1 cellular context compared by ENCODE assay signal in genomic region chr16:88999457-89000206, GRCh38.
TF ChIP-seq lines count a peak whose summit lies in the region.

No MANE protein-coding gene starts in this region.

TF ChIP-seq in GM23338, 12 proteins besides CTCF, POLR2A, EP300 and RAD21 (continued from another document):
- TF ChIP-seq, protein P1, sequence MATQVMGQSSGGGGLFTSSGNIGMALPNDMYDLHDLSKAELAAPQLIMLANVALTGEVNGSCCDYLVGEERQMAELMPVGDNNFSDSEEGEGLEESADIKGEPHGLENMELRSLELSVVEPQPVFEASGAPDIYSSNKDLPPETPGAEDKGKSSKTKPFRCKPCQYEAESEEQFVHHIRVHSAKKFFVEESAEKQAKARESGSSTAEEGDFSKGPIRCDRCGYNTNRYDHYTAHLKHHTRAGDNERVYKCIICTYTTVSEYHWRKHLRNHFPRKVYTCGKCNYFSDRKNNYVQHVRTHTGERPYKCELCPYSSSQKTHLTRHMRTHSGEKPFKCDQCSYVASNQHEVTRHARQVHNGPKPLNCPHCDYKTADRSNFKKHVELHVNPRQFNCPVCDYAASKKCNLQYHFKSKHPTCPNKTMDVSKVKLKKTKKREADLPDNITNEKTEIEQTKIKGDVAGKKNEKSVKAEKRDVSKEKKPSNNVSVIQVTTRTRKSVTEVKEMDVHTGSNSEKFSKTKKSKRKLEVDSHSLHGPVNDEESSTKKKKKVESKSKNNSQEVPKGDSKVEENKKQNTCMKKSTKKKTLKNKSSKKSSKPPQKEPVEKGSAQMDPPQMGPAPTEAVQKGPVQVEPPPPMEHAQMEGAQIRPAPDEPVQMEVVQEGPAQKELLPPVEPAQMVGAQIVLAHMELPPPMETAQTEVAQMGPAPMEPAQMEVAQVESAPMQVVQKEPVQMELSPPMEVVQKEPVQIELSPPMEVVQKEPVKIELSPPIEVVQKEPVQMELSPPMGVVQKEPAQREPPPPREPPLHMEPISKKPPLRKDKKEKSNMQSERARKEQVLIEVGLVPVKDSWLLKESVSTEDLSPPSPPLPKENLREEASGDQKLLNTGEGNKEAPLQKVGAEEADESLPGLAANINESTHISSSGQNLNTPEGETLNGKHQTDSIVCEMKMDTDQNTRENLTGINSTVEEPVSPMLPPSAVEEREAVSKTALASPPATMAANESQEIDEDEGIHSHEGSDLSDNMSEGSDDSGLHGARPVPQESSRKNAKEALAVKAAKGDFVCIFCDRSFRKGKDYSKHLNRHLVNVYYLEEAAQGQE (IDR thresholded peaks at IDR 0.05; ENCODE audit: unreplicated experiment) = no peak
- TF ChIP-seq POLR2AphosphoS5 (IDR thresholded peaks at IDR 0.05; ENCODE audit: low read depth) (no peak), ZNF114 (CRISPR knock-in tag; IDR thresholded peaks at IDR 0.05) (no peak), CREB1 (CRISPR knock-in tag; IDR thresholded peaks at IDR 0.05; ENCODE audit: low read depth) (no peak)
TF ChIP-seq in GM23338: peak in this region for 0.
